In genomic region chr14:22982013-22982476, GRCh38 we compare ENCODE assay signal across 8 cellular contexts. TPM values are rescaled to one million over a fixed set of nuclear protein-coding genes. Genes with fewer than 3 reads are reported as not detected.
DNase-seq lines count a peak whose midpoint lies in the region; ATAC-seq and TF ChIP-seq lines count a peak whose summit lies in the region.

No MANE protein-coding gene starts in this region.

- no peak for TF ChIP-seq EP300 in suprapubic skin (IDR thresholded peaks at IDR 0.05)

- DNase-seq in NCI-H748 (lab: John Stamatoyannopoulos, UW; ENCODE audit: unreplicated experiment) (peak; percentile 29), NCI-H748 treated with DMSO at 0.1 percent for 48 hours (lab: John Stamatoyannopoulos, UW) (no peak), kidney epithelial cell (ENCODE audit: low read depth) (no peak), suprapubic skin (ENCODE audit: low spot score in 2 of 2) (no peak), DMS79 (lab: John Stamatoyannopoulos, UW) (no peak), HK-2 (ENCODE audit: unreplicated experiment) (no peak), DMS79 treated with DMSO at 0.1 percent for 48 hours (lab: John Stamatoyannopoulos, UW) (no peak)
- DNase-seq in activated naive CD4-positive, alpha-beta T cell treated with anti-CD3 and anti-CD28 coated beads, Interleukin-2, amount 50 U/mL, for 72 hours (ENCODE audit: low spot score in 2 of 2): peak in 1 of 2 donors; percentile 25

- peak; percentile 3 to 6 for ATAC-seq in activated naive CD4-positive, alpha-beta T cell treated with anti-CD3 and anti-CD28 coated beads, Interleukin-2, amount 50 U/mL, for 72 hours

- H3K36me3 ChIP-seq in kidney epithelial cell (ENCODE audit: control insufficient read depth, insufficient read depth, low read length): no peaks in the 10 kb centered on the region
- H3K36me3 ChIP-seq in suprapubic skin: peaks cover 1% of the 10 kb centered on the region

- H3K27me3 ChIP-seq in kidney epithelial cell (ENCODE audit: control insufficient read depth, insufficient read depth, low read length): no peaks in the 10 kb centered on the region
- H3K27me3 ChIP-seq in suprapubic skin: no peaks in the 10 kb centered on the region

- H3K27ac Mint-ChIP-seq in activated naive CD4-positive, alpha-beta T cell treated with anti-CD3 and anti-CD28 coated beads, Interleukin-2, amount 50 U/mL, for 72 hours: no peak overlapping the region

- H3K27ac ChIP-seq in suprapubic skin: peak overlapping the region; percentile 86

- H3K9me3 Mint-ChIP-seq in activated naive CD4-positive, alpha-beta T cell treated with anti-CD3 and anti-CD28 coated beads, Interleukin-2, amount 50 U/mL, for 72 hours: no peaks in the 10 kb centered on the region

- peaks cover 52% of the 10 kb centered on the region for H3K4me1 ChIP-seq in suprapubic skin

- WGBS in suprapubic skin: no CpG with 5 or more reads among the region's 36 CpGs

- peak overlapping the region; percentile 89 for H3K4me3 ChIP-seq in kidney epithelial cell (ENCODE audit: low read depth, low read length)
- H3K4me3 ChIP-seq in suprapubic skin: peak overlapping the region; percentile 77

- no peaks in the 10 kb centered on the region for H3K9me3 ChIP-seq in suprapubic skin

- no peaks in the 10 kb centered on the region for H3K36me3 Mint-ChIP-seq in activated naive CD4-positive, alpha-beta T cell treated with anti-CD3 and anti-CD28 coated beads, Interleukin-2, amount 50 U/mL, for 72 hours

- no peak for TF ChIP-seq POLR2A in suprapubic skin (IDR thresholded peaks at IDR 0.05)

- TF ChIP-seq CTCF in kidney epithelial cell (IDR thresholded peaks at IDR 0.05; ENCODE audit: insufficient read depth, low read length, poor library complexity, severe bottlenecking) (no peak), suprapubic skin (IDR thresholded peaks at IDR 0.05) (no peak)

RNA-seq across cellular contexts. Expression of gene AJUBA, which starts 0.3 kb away (rescaled TPM):
- 1 to 10 TPM; 1.5 to 3.8 TPM for total RNA-seq in activated naive CD4-positive, alpha-beta T cell treated with anti-CD3 and anti-CD28 coated beads, Interleukin-2, amount 50 U/mL, for 72 hours
- total RNA-seq in kidney epithelial cell: 87.2 and 90.8 TPM in 2 replicates
- total RNA-seq in suprapubic skin: 100 to 1,000 TPM in 1 of 4 donors, 10 to 100 TPM in 3; 66.0 to 120 (median 79.2) TPM

RNA-seq across cellular contexts. Expression of gene HAUS4, which starts 25.2 kb away (rescaled TPM):
- 10 to 100 TPM; 82.2 to 93.3 TPM for total RNA-seq in activated naive CD4-positive, alpha-beta T cell treated with anti-CD3 and anti-CD28 coated beads, Interleukin-2, amount 50 U/mL, for 72 hours
- total RNA-seq in kidney epithelial cell (31.7 and 36.5 TPM in 2 replicates), suprapubic skin (100 to 1,000 TPM in 2 of 4 donors, 10 to 100 TPM in 2; 43.1 to 119 (median 96.3) TPM)

RNA-seq across cellular contexts. Expression of gene C14orf93, which starts 27.9 kb away (rescaled TPM):
- total RNA-seq in activated naive CD4-positive, alpha-beta T cell treated with anti-CD3 and anti-CD28 coated beads, Interleukin-2, amount 50 U/mL, for 72 hours: 10 to 100 TPM; 10.9 to 12.6 TPM
- total RNA-seq in kidney epithelial cell (8.4 and 9.7 TPM in 2 replicates), suprapubic skin (10 to 100 TPM; 19.1 to 32.9 (median 24.3) TPM)

RNA-seq across cellular contexts. Expression of gene PSMB5, which starts 52.7 kb away (rescaled TPM):
- 100 to 1,000 TPM; 137 to 180 TPM for total RNA-seq in activated naive CD4-positive, alpha-beta T cell treated with anti-CD3 and anti-CD28 coated beads, Interleukin-2, amount 50 U/mL, for 72 hours
- total RNA-seq in kidney epithelial cell (199 and 244 TPM in 2 replicates), suprapubic skin (100 to 1,000 TPM in 3 of 4 donors, 10 to 100 TPM in 1; 59.7 to 167 (median 135) TPM)

RNA-seq across cellular contexts. Expression of gene PRMT5, which starts 52.9 kb away (rescaled TPM):
- 100 to 1,000 TPM in 1 of 2 donors, 10 to 100 TPM in 1; 47.1 to 120 TPM for total RNA-seq in activated naive CD4-positive, alpha-beta T cell treated with anti-CD3 and anti-CD28 coated beads, Interleukin-2, amount 50 U/mL, for 72 hours
- total RNA-seq in kidney epithelial cell (94.0 and 107 TPM in 2 replicates), suprapubic skin (10 to 100 TPM; 44.0 to 58.4 (median 50.3) TPM)

Comparison
In these comparisons a context has a peak if more than half of its experiments do, and no peak if none do; other contexts are left out.
1. RNA of gene AJUBA, which starts 0.3 kb away (total RNA-seq): 87.2 to 90.8 TPM in kidney epithelial cell and 66.0 to 120 TPM in suprapubic skin; 1.5 to 3.8 TPM in activated naive CD4-positive, alpha-beta T cell treated with anti-CD3 and anti-CD28 coated beads, Interleukin-2, amount 50 U/mL, for 72 hours; every median in the first group is over 10 times any median in the second.